22 cellular contexts compared by ENCODE assay signal in genomic region chr4:101153653-101154052, GRCh38.
DNase-seq lines count a peak whose midpoint lies in the region; TF ChIP-seq lines count a peak whose summit lies in the region.
"Had no signal": no experiment of that assay in that cellular context is flagged by ENCODE, and none has a peak within 500 bp of the region (broad histone marks: within the 10 kb centered on the region; RNA-seq: fewer than 3 reads in every experiment).

No MANE protein-coding gene starts in this region.

- no peak overlapping the region for H2AFZ ChIP-seq in neural progenitor cell (replicated peaks)
- H2AFZ ChIP-seq: PC-9 had no signal

- H4K20me1 ChIP-seq in neural progenitor cell (ENCODE audit: low read depth), result no peaks in the 10 kb centered on the region

- peaks cover 65% of the 10 kb centered on the region for H3F3A ChIP-seq in neural progenitor cell (ENCODE audit: low read depth)

- H3K4me1 Mint-ChIP-seq in neural progenitor cell, result peaks cover 40% of the 10 kb centered on the region

- H3K4me1 ChIP-seq in HUES64 (ENCODE audit: insufficient read depth, low read length), result peaks cover 55% of the 10 kb centered on the region
- H3K4me1 ChIP-seq in neural progenitor cell, result peaks cover 71% of the 10 kb centered on the region
- H3K4me1 ChIP-seq: BE2C had no signal

- no peaks in the 10 kb centered on the region for H3K9me3 ChIP-seq in HUES64 (ENCODE audit: insufficient read depth, low read depth, low read length)
- H3K9me3 ChIP-seq in neural progenitor cell (ENCODE audit: low read depth), result no peaks in the 10 kb centered on the region
- H3K9me3 ChIP-seq: BE2C had no signal

- no peaks in the 10 kb centered on the region for H3K9me3 Mint-ChIP-seq in neural progenitor cell
- H3K9me3 Mint-ChIP-seq: CD4-positive, alpha-beta T cell; H9; IgD-negative memory B cell had no signal

- H3K27ac Mint-ChIP-seq in neural progenitor cell, result no peak overlapping the region
- H3K27ac Mint-ChIP-seq: CD4-positive, alpha-beta T cell had no signal

- H3K4me3 ChIP-seq in HUES64 (ENCODE audit: low read length), result no peak overlapping the region
- no peak overlapping the region for H3K4me3 ChIP-seq in neural progenitor cell
- H3K4me3 ChIP-seq: PC-9 had no signal

- no peaks in the 10 kb centered on the region for H3K27me3 Mint-ChIP-seq in neural progenitor cell (ENCODE audit: insufficient read depth, low read depth)
- H3K27me3 Mint-ChIP-seq: CD4-positive, alpha-beta T cell; IgD-negative memory B cell had no signal

- DNase-seq in COR-L47 (lab: John Stamatoyannopoulos, UW), result peak; percentile 66
- DNase-seq in caudate nucleus (lab: John Stamatoyannopoulos, UW), result no peak
- no peak for DNase-seq in neural progenitor cell (ENCODE audit: low spot score)
- no peak for DNase-seq in GM03348 (ENCODE audit: low spot score)
- no peak for DNase-seq in GM20000 (ENCODE audit: low spot score)
- DNase-seq in T-helper 2 cell, result no peak
- DNase-seq: BE2C; CD4-positive, alpha-beta T cell; DMS153; H9; Karpas-422; NCI-H1048; NCI-H1436 treated with DMSO at 0.1 percent for 48 hours; NCI-H2171 treated with DMSO at 0.1 percent for 48 hours; NCI-H446 treated with DMSO at 0.1 percent for 48 hours; NCI-H82; PC-9; SIG-M5; T-helper 1 cell had no signal

- H3K4me2 ChIP-seq in neural progenitor cell, result peak overlapping the region; percentile 60
- H3K4me2 ChIP-seq: PC-9 had no signal

- H3K4me3 Mint-ChIP-seq in neural progenitor cell, result no peak overlapping the region
- H3K4me3 Mint-ChIP-seq: CD4-positive, alpha-beta T cell; H9 had no signal

- H3K36me3 ChIP-seq in HUES64 (ENCODE audit: insufficient read depth, low read length) (no peaks in the 10 kb centered on the region), neural progenitor cell (no peaks in the 10 kb centered on the region)
- H3K36me3 ChIP-seq: BE2C had no signal

- no peaks in the 10 kb centered on the region for H3K36me3 Mint-ChIP-seq in neural progenitor cell

- no peaks in the 10 kb centered on the region for H3K27me3 ChIP-seq in HUES64 (ENCODE audit: insufficient read depth, low read length)
- H3K27me3 ChIP-seq in neural progenitor cell, result no peaks in the 10 kb centered on the region
- H3K27me3 ChIP-seq: BE2C had no signal

- no peaks in the 10 kb centered on the region for H3K79me2 ChIP-seq in neural progenitor cell (ENCODE audit: low read depth)

- H3K27ac ChIP-seq in HUES64 (ENCODE audit: low read depth, low read length) (peak overlapping the region; percentile 37; the same call in 1 of the 2 replicates), caudate nucleus (ENCODE audit: low read depth, low read length) (peak overlapping the region; percentile 22), neural progenitor cell (peak overlapping the region; percentile 91)
- H3K27ac ChIP-seq: PC-9, RWPE1 had no signal

- H3K9ac ChIP-seq in HUES64 (ENCODE audit: low read depth, low read length) (no peak overlapping the region), neural progenitor cell (no peak overlapping the region)

- no peak for TF ChIP-seq CTCF in neural progenitor cell (IDR thresholded peaks at IDR 0.05)
- no peak for TF ChIP-seq CTCF in GM20000 (IDR thresholded peaks at IDR 0.05; ENCODE audit: extremely low read depth, missing control alignments)

Comparison
In these comparisons a context has a peak if more than half of its experiments do, and no peak if none do; other contexts are left out.
1. H3K27ac ChIP-seq: peak in every context shown above with its lines; median percentile 91 in neural progenitor cell; 37 in HUES64; 22 in caudate nucleus.